In genomic region chr20:7454047-7454446, GRCh38 we compare ENCODE assay signal across 40 cellular contexts.
"Had no signal": no experiment of that assay in that cellular context is flagged by ENCODE, and none has a peak within 500 bp of the region (broad histone marks: within the 10 kb centered on the region; RNA-seq: fewer than 3 reads in every experiment).

No MANE protein-coding gene starts in this region.

- H3K4me3 Mint-ChIP-seq: activated naive CD4-positive, alpha-beta T cell treated with anti-CD3 and anti-CD28 coated beads for 36 hours; activated naive CD4-positive, alpha-beta T cell treated with anti-CD3 and anti-CD28 coated beads, Interleukin-2, amount 10 ng/mL, durations not matched to agents 7 days and 5 days; activated naive CD4-positive, alpha-beta T cell treated with anti-CD3 and anti-CD28 coated beads, Interleukin-2, amount 50 U/mL, for 24 hours; activated naive CD8-positive, alpha-beta T cell; activated naive CD8-positive, alpha-beta T cell treated with anti-CD3 and anti-CD28 coated beads for 36 hours; activated naive CD8-positive, alpha-beta T cell treated with anti-CD3 and anti-CD28 coated beads, Interleukin-2, amount 10 ng/mL, durations not matched to agents 7 days and 5 days; activated naive CD8-positive, alpha-beta T cell treated with anti-CD3 and anti-CD28 coated beads, Interleukin-2, amount 50 U/mL, for 24 hours; activated T-cell treated with anti-CD3 and anti-CD28 coated beads, Interleukin-2, amount 50 U/mL, for 24 hours; activated T-cell treated with anti-CD3 and anti-CD28 coated beads, Interleukin-2, amount 50 U/mL, for 4 hours; activated T-cell treated with anti-CD3 and anti-CD28 coated beads, Interleukin-2, amount 50 U/mL, for 72 hours; activated T-helper 1 cell treated with anti-CD3 and anti-CD28 coated beads, Interleukin-12 subunit alpha, Interleukin-12 subunit beta, Interleukin-2, Interleukin-4 antibody, amounts not matched to agents 30 ng/mL and 10 ng/mL and 1 ng/mL, durations not matched to agents 14 hours and 24 hours and 36 hours; activated T-helper 17 cell treated with anti-CD3 and anti-CD28 coated beads, Interleukin-2, amount 50 U/mL, for 72 hours; brain; central memory CD8-positive, alpha-beta T cell had no signal

- ATAC-seq: activated naive CD4-positive, alpha-beta T cell treated with anti-CD3 and anti-CD28 coated beads, Interleukin-2, amount 50 U/mL, for 72 hours; activated naive CD8-positive, alpha-beta T cell treated with anti-CD3 and anti-CD28 coated beads, Interleukin-2, amount 50 U/mL, for 24 hours; activated T-cell treated with anti-CD3 and anti-CD28 coated beads, Interleukin-2, amount 50 U/mL, for 4 hours; activated T-cell treated with anti-CD3 and anti-CD28 coated beads, Interleukin-2, amount 50 U/mL, for 72 hours; activated T-helper 17 cell treated with anti-CD3 and anti-CD28 coated beads, Interleukin-2, amount 50 U/mL, for 72 hours; body of pancreas had no signal

- H3K4me3 ChIP-seq: adrenal gland, ascending aorta, body of pancreas, breast epithelium, cardiac muscle cell had no signal

- H3K36me3 ChIP-seq: adrenal gland, ascending aorta, brain microvascular endothelial cell, breast epithelium, cardiac muscle cell had no signal

- H3K27ac ChIP-seq: adrenal gland, ascending aorta, body of pancreas, brain microvascular endothelial cell, breast epithelium, cardiac muscle cell had no signal

- H3K27me3 ChIP-seq: adrenal gland, ascending aorta, body of pancreas, brain microvascular endothelial cell, breast epithelium, cardiac muscle cell had no signal

- H3K27ac Mint-ChIP-seq: activated naive CD4-positive, alpha-beta T cell treated with anti-CD3 and anti-CD28 coated beads for 36 hours; activated naive CD4-positive, alpha-beta T cell treated with anti-CD3 and anti-CD28 coated beads, Interleukin-2, amount 10 ng/mL, durations not matched to agents 7 days and 5 days; activated naive CD4-positive, alpha-beta T cell treated with anti-CD3 and anti-CD28 coated beads, Interleukin-2, amount 50 U/mL, for 24 hours; activated naive CD4-positive, alpha-beta T cell treated with anti-CD3 and anti-CD28 coated beads, Interleukin-2, amount 50 U/mL, for 72 hours; activated naive CD8-positive, alpha-beta T cell; activated naive CD8-positive, alpha-beta T cell treated with anti-CD3 and anti-CD28 coated beads for 36 hours; activated naive CD8-positive, alpha-beta T cell treated with anti-CD3 and anti-CD28 coated beads, Interleukin-2, amount 10 ng/mL, durations not matched to agents 7 days and 5 days; activated naive CD8-positive, alpha-beta T cell treated with anti-CD3 and anti-CD28 coated beads, Interleukin-2, amount 50 U/mL, for 24 hours; activated T-cell treated with anti-CD3 and anti-CD28 coated beads, Interleukin-2, amount 50 U/mL, for 24 hours; activated T-cell treated with anti-CD3 and anti-CD28 coated beads, Interleukin-2, amount 50 U/mL, for 72 hours; activated T-helper 1 cell treated with anti-CD3 and anti-CD28 coated beads, Interleukin-12 subunit alpha, Interleukin-12 subunit beta, Interleukin-2, Interleukin-4 antibody, amounts not matched to agents 30 ng/mL and 10 ng/mL and 1 ng/mL, durations not matched to agents 14 hours and 24 hours and 36 hours; activated T-helper 17 cell treated with anti-CD3 and anti-CD28 coated beads, Interleukin-2, amount 50 U/mL, for 72 hours; activated T-helper 2 cell treated with anti-CD3 and anti-CD28 coated beads, Interferon-gamma antibody, Interleukin-2, Interleukin-4, amounts not matched to agents 10 μg/mL and 5 μg/mL and 100 μg/mL, durations not matched to agents 14 hours and 24 hours and 36 hours; brain had no signal

- H3K9me3 ChIP-seq: adrenal gland, ascending aorta, body of pancreas, breast epithelium had no signal

- DNase-seq: activated effector memory CD4-positive, alpha-beta T cell treated with anti-CD3 and anti-CD28 coated beads, Interleukin-2, amount 50 U/mL, for 16 hours; activated effector memory CD4-positive, alpha-beta T cell treated with Interleukin-2 at 50 U/mL for 16 hours; activated gamma-delta T cell; activated gamma-delta T cell treated with Interleukin-2 at 50 U/mL for 16 hours; activated naive CD4-positive, alpha-beta T cell; activated naive CD4-positive, alpha-beta T cell treated with anti-CD3 and anti-CD28 coated beads for 36 hours; activated naive CD4-positive, alpha-beta T cell treated with anti-CD3 and anti-CD28 coated beads, Interleukin-2, amount 10 ng/mL, durations not matched to agents 7 days and 5 days; activated naive CD4-positive, alpha-beta T cell treated with anti-CD3 and anti-CD28 coated beads, Interleukin-2, amount 50 U/mL, for 16 hours; activated naive CD4-positive, alpha-beta T cell treated with Interleukin-2 at 50 U/mL for 16 hours; activated naive CD8-positive, alpha-beta T cell treated with anti-CD3 and anti-CD28 coated beads for 36 hours; activated naive CD8-positive, alpha-beta T cell treated with anti-CD3 and anti-CD28 coated beads, Interleukin-2, amount 10 ng/mL, durations not matched to agents 7 days and 5 days; activated naive CD8-positive, alpha-beta T cell treated with anti-CD3 and anti-CD28 coated beads, Interleukin-2, amount 50 U/mL, for 24 hours; activated T-cell treated with anti-CD3 and anti-CD28 coated beads, Interleukin-2, amount 50 U/mL, for 1 hour; activated T-cell treated with anti-CD3 and anti-CD28 coated beads, Interleukin-2, amount 50 U/mL, for 24 hours; activated T-cell treated with anti-CD3 and anti-CD28 coated beads, Interleukin-2, amount 50 U/mL, for 4 hours; activated T-cell treated with anti-CD3 and anti-CD28 coated beads, Interleukin-2, amount 50 U/mL, for 48 hours; activated T-cell treated with anti-CD3 and anti-CD28 coated beads, Interleukin-2, amount 50 U/mL, for 72 hours; adrenal gland; amniotic stem cell; amygdala; anterior cingulate cortex; aorta; body of pancreas; brain microvascular endothelial cell; caudate nucleus; central memory CD4-positive, alpha-beta T cell; cerebellar nuclear complex had no signal

- H3K4me1 Mint-ChIP-seq: activated naive CD4-positive, alpha-beta T cell treated with anti-CD3 and anti-CD28 coated beads, Interleukin-2, amount 10 ng/mL, durations not matched to agents 7 days and 5 days; activated naive CD4-positive, alpha-beta T cell treated with anti-CD3 and anti-CD28 coated beads, Interleukin-2, amount 50 U/mL, for 24 hours; activated naive CD8-positive, alpha-beta T cell treated with anti-CD3 and anti-CD28 coated beads for 36 hours; activated naive CD8-positive, alpha-beta T cell treated with anti-CD3 and anti-CD28 coated beads, Interleukin-2, amount 10 ng/mL, durations not matched to agents 7 days and 5 days; activated naive CD8-positive, alpha-beta T cell treated with anti-CD3 and anti-CD28 coated beads, Interleukin-2, amount 50 U/mL, for 24 hours; activated T-helper 17 cell treated with anti-CD3 and anti-CD28 coated beads, Interleukin-2, amount 50 U/mL, for 72 hours; brain; central memory CD8-positive, alpha-beta T cell had no signal

- FAIRE-seq: astrocyte, bronchial epithelial cell had no signal

- H3K36me3 Mint-ChIP-seq: activated naive CD4-positive, alpha-beta T cell treated with anti-CD3 and anti-CD28 coated beads, Interleukin-2, amount 10 ng/mL, durations not matched to agents 7 days and 5 days; activated naive CD4-positive, alpha-beta T cell treated with anti-CD3 and anti-CD28 coated beads, Interleukin-2, amount 50 U/mL, for 24 hours; activated naive CD8-positive, alpha-beta T cell; activated naive CD8-positive, alpha-beta T cell treated with anti-CD3 and anti-CD28 coated beads for 36 hours; activated naive CD8-positive, alpha-beta T cell treated with anti-CD3 and anti-CD28 coated beads, Interleukin-2, amount 10 ng/mL, durations not matched to agents 7 days and 5 days; brain had no signal

- H3K27me3 Mint-ChIP-seq: activated naive CD4-positive, alpha-beta T cell treated with anti-CD3 and anti-CD28 coated beads, Interleukin-2, amount 10 ng/mL, durations not matched to agents 7 days and 5 days; activated naive CD4-positive, alpha-beta T cell treated with anti-CD3 and anti-CD28 coated beads, Interleukin-2, amount 50 U/mL, for 24 hours; activated naive CD8-positive, alpha-beta T cell; activated naive CD8-positive, alpha-beta T cell treated with anti-CD3 and anti-CD28 coated beads for 36 hours; activated naive CD8-positive, alpha-beta T cell treated with anti-CD3 and anti-CD28 coated beads, Interleukin-2, amount 10 ng/mL, durations not matched to agents 7 days and 5 days; activated naive CD8-positive, alpha-beta T cell treated with anti-CD3 and anti-CD28 coated beads, Interleukin-2, amount 50 U/mL, for 24 hours; activated T-cell treated with anti-CD3 and anti-CD28 coated beads, Interleukin-2, amount 50 U/mL, for 24 hours; activated T-helper 17 cell treated with anti-CD3 and anti-CD28 coated beads, Interleukin-2, amount 50 U/mL, for 72 hours; central memory CD8-positive, alpha-beta T cell had no signal

- H3K4me1 ChIP-seq: adrenal gland, ascending aorta, body of pancreas, breast epithelium had no signal

- H3K9me3 Mint-ChIP-seq: activated naive CD8-positive, alpha-beta T cell treated with anti-CD3 and anti-CD28 coated beads for 36 hours; activated naive CD8-positive, alpha-beta T cell treated with anti-CD3 and anti-CD28 coated beads, Interleukin-2, amount 10 ng/mL, durations not matched to agents 7 days and 5 days; activated T-helper 1 cell treated with anti-CD3 and anti-CD28 coated beads, Interleukin-12 subunit alpha, Interleukin-12 subunit beta, Interleukin-2, Interleukin-4 antibody, amounts not matched to agents 30 ng/mL and 10 ng/mL and 1 ng/mL, durations not matched to agents 14 hours and 24 hours and 36 hours had no signal
